ENCODE assay signal across 11 cellular contexts in the genomic region with DNA sequence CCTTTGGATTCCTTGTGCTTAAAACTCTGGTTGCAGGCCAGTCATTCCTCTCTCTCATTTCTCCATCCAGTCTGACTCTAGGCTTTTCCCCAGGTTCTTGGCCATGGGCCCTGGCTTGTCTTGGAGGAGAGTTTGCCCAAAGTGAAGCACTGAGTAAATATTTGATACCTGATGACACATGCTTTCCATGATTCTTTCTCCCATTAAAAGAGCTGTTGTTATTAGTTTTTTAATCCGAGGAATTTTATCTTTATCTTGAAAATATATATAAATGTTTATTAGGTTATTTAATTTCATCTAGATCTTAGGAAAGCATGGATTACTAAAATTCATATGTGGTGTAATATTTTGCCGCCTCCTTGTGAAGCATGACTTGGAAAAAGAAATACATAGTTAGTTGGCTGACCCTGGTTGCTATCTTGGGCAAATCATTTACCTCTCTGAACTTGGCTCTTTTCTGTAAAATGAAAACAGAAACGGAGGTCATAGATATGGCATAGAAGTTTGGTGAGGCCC.
DNase-seq lines count a peak whose midpoint lies in the region; ATAC-seq and TF ChIP-seq lines count a peak whose summit lies in the region.
"Had no signal": no experiment of that assay in that cellular context is flagged by ENCODE, and none has a peak within 500 bp of the region (broad histone marks: within the 10 kb centered on the region; RNA-seq: fewer than 3 reads in every experiment).

No MANE protein-coding gene starts in this region.

- no peaks in the 10 kb centered on the region for H3K36me3 Mint-ChIP-seq in HFFc6 (ENCODE audit: low read depth)

- intact Hi-C loops in left ventricle myocardium inferior (cut with micrococcal nuclease) (no loop called here), stomach (cut with DNase I; ENCODE audit: low total_unique reads) (no loop called here)

- 17 to 27% (median 22%) methylated on average over 3 of the region's 3 CpGs for WGBS in stomach, 5 donors

- H3K27me3 ChIP-seq in left ventricle myocardium inferior (ENCODE audit: low read depth) (no peaks in the 10 kb centered on the region), stomach (peaks cover 0 to 3% (median 0%) of the 10 kb centered on the region in 3 donors)

- H3K9me3 Mint-ChIP-seq in HFFc6, result no peaks in the 10 kb centered on the region

- H3K4me1 ChIP-seq in left ventricle myocardium inferior, result no peaks in the 10 kb centered on the region
- peaks cover 8 to 30% (median 18%) of the 10 kb centered on the region in 4 donors for H3K4me1 ChIP-seq in stomach

- peak; percentile 90 for DNase-seq in HFFc6
- DNase-seq in astrocyte of the hippocampus (ENCODE audit: low read depth, low spot score), result peak; percentile 93
- DNase-seq in left ventricle myocardium inferior, result peak; percentile 50
- peak; percentile 84 for DNase-seq in stomach
- DNase-seq in NOMO-1 treated with dmso at 0.1 percent for 144 hours (lab: John Stamatoyannopoulos, UW; ENCODE audit: unreplicated experiment), result no peak
- DNase-seq in NCI-H82 (lab: John Stamatoyannopoulos, UW), result no peak
- DNase-seq: activated T-cell treated with anti-CD3 and anti-CD28 coated beads, Interleukin-2, amount 50 U/mL, for 48 hours; effector CD4-positive, alpha-beta T cell; NCI-H2171 had no signal

- H3K4me1 Mint-ChIP-seq in HFFc6 (ENCODE audit: low read depth), result peaks cover 92% of the 10 kb centered on the region

- H3K9me3 ChIP-seq in left ventricle myocardium inferior (replicated peaks) (no peaks in the 10 kb centered on the region), stomach (no peaks in the 10 kb centered on the region)

- H3K36me3 ChIP-seq in left ventricle myocardium inferior (no peaks in the 10 kb centered on the region), stomach (no peaks in the 10 kb centered on the region)

- no peak for TF ChIP-seq CTCF in HFFc6 (IDR thresholded peaks at IDR 0.05)
- no peak for TF ChIP-seq CTCF in left ventricle myocardium inferior (IDR thresholded peaks at IDR 0.05; ENCODE audit: borderline replicate concordance)
- TF ChIP-seq CTCF in stomach (IDR thresholded peaks at IDR 0.05), result no peak

- TF ChIP-seq EP300 in stomach (IDR thresholded peaks at IDR 0.05), result no peak

- TF ChIP-seq POLR2A in stomach (IDR thresholded peaks at IDR 0.05), result no peak

- no peak overlapping the region for H3K4me3 ChIP-seq in left ventricle myocardium inferior
- no peak overlapping the region for H3K4me3 ChIP-seq in stomach

- peak overlapping the region; percentile 49 for H3K4me3 Mint-ChIP-seq in HFFc6

- no peak for ATAC-seq in GM18909 (IDR thresholded peaks at IDR 0.05; ENCODE audit: poor library complexity, unreplicated experiment)
- ATAC-seq in GM18870 (IDR thresholded peaks at IDR 0.05; ENCODE audit: unreplicated experiment), result no peak

- H3K27ac ChIP-seq in left ventricle myocardium inferior (replicated peaks), result peak overlapping the region; percentile 47
- peak overlapping the region in 3 of 5 donors; percentile 26 to 47 (median 40) for H3K27ac ChIP-seq in stomach

- H3K27ac Mint-ChIP-seq in HFFc6, result peak overlapping the region; percentile 96

- no peaks in the 10 kb centered on the region for H3K27me3 Mint-ChIP-seq in HFFc6 (ENCODE audit: insufficient read depth)

Comparison
In these comparisons a context has a peak if more than half of its experiments do, and no peak if none do; other contexts are left out.
1. DNase-seq: peak in HFFc6 (single experiment), astrocyte of the hippocampus (single experiment), left ventricle myocardium inferior (single experiment) and stomach (single experiment); none in NOMO-1 treated with dmso at 0.1 percent for 144 hours (single experiment) and NCI-H82 (single experiment).